Comparison of ENCODE assay signal across 13 cellular contexts in the genomic region with DNA sequence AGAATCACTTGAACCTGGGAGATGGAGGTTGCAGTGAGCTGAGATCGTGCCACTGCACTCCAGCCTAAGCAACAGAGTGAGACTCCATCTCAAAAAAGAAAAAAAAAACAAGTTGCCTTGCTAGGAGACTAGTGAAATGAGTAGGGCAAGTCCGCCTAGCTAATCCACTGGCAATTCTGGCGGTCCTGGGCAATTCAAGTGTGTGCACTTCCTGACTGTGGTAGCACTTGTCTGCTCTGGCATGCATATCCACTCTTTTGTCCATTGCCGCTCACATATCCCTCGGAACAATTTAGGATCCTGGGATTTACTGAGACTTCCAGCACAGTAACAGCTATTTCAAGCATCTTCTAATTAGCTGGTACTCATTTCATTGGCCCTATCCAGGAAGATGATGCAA.
DNase-seq lines count a peak whose midpoint lies in the region; ATAC-seq and TF ChIP-seq lines count a peak whose summit lies in the region.
"Had no signal": no experiment of that assay in that cellular context is flagged by ENCODE, and none has a peak within 500 bp of the region (broad histone marks: within the 10 kb centered on the region; RNA-seq: fewer than 3 reads in every experiment).

No MANE protein-coding gene starts in this region.

- H3K36me3 ChIP-seq in thyroid gland (no peaks in the 10 kb centered on the region), esophagus muscularis mucosa (no peaks in the 10 kb centered on the region)

- no peak for TF ChIP-seq EP300 in esophagus muscularis mucosa (IDR thresholded peaks at IDR 0.05)

- TF ChIP-seq CTCF in thyroid gland (IDR thresholded peaks at IDR 0.05) (no peak), esophagus muscularis mucosa (IDR thresholded peaks at IDR 0.05) (no peak)

- H3K4me3 ChIP-seq in thyroid gland (replicated peaks in 1 of 3) (no peak overlapping the region), esophagus muscularis mucosa (no peak overlapping the region)

- no peaks in the 10 kb centered on the region for H3K9me3 ChIP-seq in thyroid gland
- no peaks in the 10 kb centered on the region for H3K9me3 ChIP-seq in esophagus muscularis mucosa

- intact Hi-C loops in thyroid gland (cut with DNase I) (no loop called here), esophagus muscularis mucosa (cut with DNase I) (no loop called here)

- 39 to 52% methylated on average over 5 of the region's 5 CpGs for WGBS in thyroid gland, 2 donors
- 96% methylated on average over 5 of the region's 5 CpGs for WGBS in esophagus muscularis mucosa

- DNase-seq in DMS53 (lab: John Stamatoyannopoulos, UW), result peak; percentile 60
- DNase-seq in DMS53 treated with DMSO at 0.1 percent for 48 hours (lab: John Stamatoyannopoulos, UW; ENCODE audit: unreplicated experiment), result peak; percentile 5
- DNase-seq in NCI-H510A treated with DMSO at 0.1 percent for 48 hours (lab: John Stamatoyannopoulos, UW), result peak; percentile 12
- DNase-seq in thyroid gland, result peak; percentile 66 to 82
- no peak for DNase-seq in stimulated activated naive CD8-positive, alpha-beta T cell treated with anti-CD3 and anti-CD28 coated beads, Interleukin-15, Interleukin-2, amounts not matched to agents 100 U/mL and 50 U/mL, for 24 hours
- DNase-seq in esophagus muscularis mucosa (ENCODE audit: extremely low spot score), result no peak
- DNase-seq: C1 segment of cervical spinal cord; Calu3; CD4-positive, alpha-beta memory T cell; COR-L47; DND-41; H9 had no signal

- H3K4me1 ChIP-seq in thyroid gland (peaks cover 0 to 5% of the 10 kb centered on the region in 2 donors), esophagus muscularis mucosa (peaks cover 0 to 3% (median 0%) of the 10 kb centered on the region in 4 donors)

- H3K27me3 ChIP-seq in thyroid gland, result no peaks in the 10 kb centered on the region
- H3K27me3 ChIP-seq in esophagus muscularis mucosa, result no peaks in the 10 kb centered on the region

- no peak for ATAC-seq in stimulated activated naive CD8-positive, alpha-beta T cell treated with anti-CD3 and anti-CD28 coated beads, Interleukin-15, Interleukin-2, amounts not matched to agents 100 U/mL and 50 U/mL, for 24 hours
- ATAC-seq: HCT116 had no signal

- H3K27ac ChIP-seq in thyroid gland (no peak overlapping the region), esophagus muscularis mucosa (replicated peaks in 1 of 4) (no peak overlapping the region)

- no peak for TF ChIP-seq POLR2A in thyroid gland (IDR thresholded peaks at IDR 0.05)
- no peak for TF ChIP-seq POLR2A in esophagus muscularis mucosa (IDR thresholded peaks at IDR 0.05; ENCODE audit: low read depth)

Comparison
In these comparisons a context has a peak if more than half of its experiments do, and no peak if none do; other contexts are left out.
1. DNase-seq: peak in DMS53 (single experiment), DMS53 treated with DMSO at 0.1 percent for 48 hours (single experiment), NCI-H510A treated with DMSO at 0.1 percent for 48 hours (single experiment) and thyroid gland (2 of 2); none in stimulated activated naive CD8-positive, alpha-beta T cell treated with anti-CD3 and anti-CD28 coated beads, Interleukin-15, Interleukin-2, amounts not matched to agents 100 U/mL and 50 U/mL, for 24 hours (single experiment) and esophagus muscularis mucosa (single experiment).